30 cellular contexts compared by ENCODE assay signal in genomic region chr9:4786599-4786998, GRCh38.
"Had no signal": no experiment of that assay in that cellular context is flagged by ENCODE, and none has a peak within 500 bp of the region (broad histone marks: within the 10 kb centered on the region; RNA-seq: fewer than 3 reads in every experiment).

No MANE protein-coding gene starts in this region.

- H3K4me1 ChIP-seq: parathyroid adenoma, suprapubic skin, testis, upper lobe of right lung, uterus had no signal

- H3K36me3 ChIP-seq: neutrophil, ovary, spleen, suprapubic skin, tibial artery, transverse colon, upper lobe of right lung, uterus had no signal

- H3K27ac ChIP-seq: neutrophil, ovary, parathyroid adenoma, psoas muscle, skin epidermis, spleen, suprapubic skin, testis, tibial artery, transverse colon, upper lobe of right lung, uterus had no signal

- DNase-seq: naive thymus-derived CD8-positive, alpha-beta T cell; nephron progenitor cell; nucleus accumbens; ovary; posterior cingulate gyrus; psoas muscle; right cardiac atrium; spleen; stimulated activated CD4-positive, alpha-beta T cell treated with anti-CD3 and anti-CD28 coated beads, Interleukin-12 subunit alpha, Interleukin-12 subunit beta, amount 100 ng/mL, for 4 hours; stimulated activated CD4-positive, alpha-beta T cell treated with anti-CD3 and anti-CD28 coated beads, Interleukin-1b, Interleukin-23, amount 100 ng/mL, for 48 hours; stimulated activated CD4-positive, alpha-beta T cell treated with anti-CD3 and anti-CD28 coated beads, Interleukin-4, amount 100 ng/mL, for 1 hour; stimulated activated CD4-positive, alpha-beta T cell treated with anti-CD3 and anti-CD28 coated beads, Interleukin-4, amount 100 ng/mL, for 4 hours; stimulated activated CD8-positive, alpha-beta memory T cell treated with anti-CD3 and anti-CD28 coated beads, Interleukin-4, amount 100 ng/mL, for 48 hours; stimulated activated naive CD4-positive, alpha-beta T cell; stimulated activated naive CD8-positive, alpha-beta T cell treated with anti-CD3 and anti-CD28 coated beads, Interleukin-15, amount 100 ng/mL, for 72 hours; stimulated activated naive CD8-positive, alpha-beta T cell treated with anti-CD3 and anti-CD28 coated beads, Interleukin-15, Interleukin-2, amounts not matched to agents 100 U/mL and 50 U/mL, for 24 hours; substantia nigra; testis; tibial artery; transverse colon; upper lobe of right lung; uterus had no signal

- H2AFZ ChIP-seq: parathyroid adenoma had no signal

- ATAC-seq: naive thymus-derived CD8-positive, alpha-beta T cell; natural killer cell treated with Interleukin-12 subunit alpha and Interleukin-12 subunit beta and Interleukin-15 and Interleukin-18, amount 100 ng/mL, for 72 hours; psoas muscle; right cardiac atrium; sciatic nerve; stimulated activated memory B cell treated with anti-CD40 and anti-IgM and Interleukin-4, amounts not matched to agents 10 μg/mL and 1 μg/mL and 100 μg/mL, for 72 hours; stimulated activated naive CD8-positive, alpha-beta T cell treated with anti-CD3 and anti-CD28 coated beads, Interleukin-15, amount 100 ng/mL, for 72 hours; stimulated activated naive CD8-positive, alpha-beta T cell treated with anti-CD3 and anti-CD28 coated beads, Interleukin-15, Interleukin-2, amounts not matched to agents 100 U/mL and 50 U/mL, for 24 hours; upper lobe of right lung had no signal

- H3K9me3 ChIP-seq: neutrophil, ovary, psoas muscle, spleen, suprapubic skin, testis, tibial artery, transverse colon, upper lobe of right lung, uterus had no signal

- H3K27me3 ChIP-seq: ovary, suprapubic skin, testis, tibial artery, transverse colon, upper lobe of right lung, uterus had no signal

- H3K4me3 ChIP-seq: ovary, psoas muscle, skin epidermis, smooth muscle cell, spleen, suprapubic skin, testis, tibial artery, transverse colon, upper lobe of right lung, uterus had no signal

- H3K79me2 ChIP-seq: parathyroid adenoma had no signal

- H3K9ac ChIP-seq: parathyroid adenoma had no signal

- H3K4me2 ChIP-seq: smooth muscle cell had no signal
